In genomic region chr11:119018074-119018938, GRCh38 we compare ENCODE assay signal across 1 cellular context.
TF ChIP-seq lines count a peak whose summit lies in the region.

Gene RPS25, minus strand, starts transcription at chr11:119018343. Its CDS starts 59 bp downstream, at chr11:119018284.
Gene TRAPPC4, plus strand, starts transcription at chr11:119018766. Its CDS starts 30 bp downstream, at chr11:119018796.

TF ChIP-seq in HepG2, 621 proteins besides CTCF, POLR2A, EP300 and RAD21 (continued from another document and continues in another):
- 0 out of 2 replicates have a peak, but pooled peaks have one; percentile 31 for TF ChIP-seq AKNA (CRISPR knock-in tag; IDR thresholded peaks at IDR 0.05; ENCODE audit: borderline replicate concordance)
- peak; percentile 1; the same call in 1 of the 2 replicates for TF ChIP-seq TSC22D2 (CRISPR knock-in tag; IDR thresholded peaks at IDR 0.05; ENCODE audit: borderline replicate concordance)
- peak; percentile 20; the same call in 1 of the 2 replicates for TF ChIP-seq TFDP1 (CRISPR knock-in tag; IDR thresholded peaks at IDR 0.05; ENCODE audit: borderline replicate concordance)
- no peak for TF ChIP-seq ZBTB46 (CRISPR knock-in tag; IDR thresholded peaks at IDR 0.05; ENCODE audit: borderline replicate concordance)
- no peak for TF ChIP-seq ZSCAN12 (CRISPR knock-in tag; IDR thresholded peaks at IDR 0.05)
- no peak for TF ChIP-seq RNF219 (CRISPR knock-in tag; IDR thresholded peaks at IDR 0.05)
- TF ChIP-seq ZBTB43 (CRISPR knock-in tag; conservative IDR thresholded peaks at IDR 0.05), result no peak; the same call in 1 of the 2 replicates
- TF ChIP-seq ARNT2 (CRISPR knock-in tag; IDR thresholded peaks at IDR 0.05; ENCODE audit: low read depth), result peak; percentile 87
- no peak; the same call in 1 of the 2 replicates for TF ChIP-seq BCL6 (CRISPR knock-in tag; IDR thresholded peaks at IDR 0.05)
- TF ChIP-seq SRSF9 (IDR thresholded peaks at IDR 0.05; ENCODE audit: borderline replicate concordance, insufficient read depth, low read depth, low read length, poor library complexity, severe bottlenecking), result no peak
- peak; percentile 92 for TF ChIP-seq ELF4 (CRISPR knock-in tag; IDR thresholded peaks at IDR 0.05; ENCODE audit: borderline replicate concordance)
- TF ChIP-seq CC2D1A (CRISPR knock-in tag; IDR thresholded peaks at IDR 0.05), result no peak
- no peak for TF ChIP-seq SMARCE1 (IDR thresholded peaks at IDR 0.05; ENCODE audit: borderline replicate concordance)
- TF ChIP-seq KAT7 (CRISPR knock-in tag; IDR thresholded peaks at IDR 0.05; ENCODE audit: borderline replicate concordance), result no peak; the same call in 1 of the 2 replicates
- TF ChIP-seq MAZ (IDR thresholded peaks at IDR 0.05; ENCODE audit: borderline replicate concordance, low read depth, low read length), result peak; percentile 92
- peak; percentile 86; the same call in 1 of the 2 replicates for TF ChIP-seq MAZ (CRISPR knock-in tag; IDR thresholded peaks at IDR 0.05; ENCODE audit: low read depth)
- TF ChIP-seq BCLAF1 (IDR thresholded peaks at IDR 0.05), result no peak
- TF ChIP-seq ZBTB33 (CRISPR knock-in tag; IDR thresholded peaks at IDR 0.05), result peak; percentile 15; the same call in 1 of the 2 replicates
- TF ChIP-seq FOXA3 (CRISPR knock-in tag; IDR thresholded peaks at IDR 0.05), result peak; percentile 16; the same call in 1 of the 2 replicates
- no peak for TF ChIP-seq ZNF850 (CRISPR knock-in tag; conservative IDR thresholded peaks at IDR 0.05)
- TF ChIP-seq ETS1 (CRISPR knock-in tag; IDR thresholded peaks at IDR 0.05), result no peak
- TF ChIP-seq HNF4G (IDR thresholded peaks at IDR 0.05; ENCODE audit: borderline replicate concordance, low read depth, low read length), result no peak
- TF ChIP-seq HNF4G (CRISPR knock-in tag; IDR thresholded peaks at IDR 0.05; ENCODE audit: borderline replicate concordance, low read depth), result peak; percentile 19; the same call in 1 of the 2 replicates
- no peak; the same call in 1 of the 2 replicates for TF ChIP-seq ZNF788 (CRISPR knock-in tag; IDR thresholded peaks at IDR 0.05; ENCODE audit: borderline replicate concordance)
- TF ChIP-seq ATAD3A (CRISPR knock-in tag; IDR thresholded peaks at IDR 0.05), result no peak
- TF ChIP-seq IKZF5 (CRISPR knock-in tag; IDR thresholded peaks at IDR 0.05), result peak; percentile 51; the same call in 1 of the 2 replicates
- TF ChIP-seq PBX2 (CRISPR knock-in tag; IDR thresholded peaks at IDR 0.05), result no peak
- TF ChIP-seq ZNF333 (CRISPR knock-in tag; IDR thresholded peaks at IDR 0.05; ENCODE audit: borderline replicate concordance), result peak; percentile 65; the same call in 1 of the 2 replicates
